Comparison of ENCODE assay signal across 8 cellular contexts in the genomic region with DNA sequence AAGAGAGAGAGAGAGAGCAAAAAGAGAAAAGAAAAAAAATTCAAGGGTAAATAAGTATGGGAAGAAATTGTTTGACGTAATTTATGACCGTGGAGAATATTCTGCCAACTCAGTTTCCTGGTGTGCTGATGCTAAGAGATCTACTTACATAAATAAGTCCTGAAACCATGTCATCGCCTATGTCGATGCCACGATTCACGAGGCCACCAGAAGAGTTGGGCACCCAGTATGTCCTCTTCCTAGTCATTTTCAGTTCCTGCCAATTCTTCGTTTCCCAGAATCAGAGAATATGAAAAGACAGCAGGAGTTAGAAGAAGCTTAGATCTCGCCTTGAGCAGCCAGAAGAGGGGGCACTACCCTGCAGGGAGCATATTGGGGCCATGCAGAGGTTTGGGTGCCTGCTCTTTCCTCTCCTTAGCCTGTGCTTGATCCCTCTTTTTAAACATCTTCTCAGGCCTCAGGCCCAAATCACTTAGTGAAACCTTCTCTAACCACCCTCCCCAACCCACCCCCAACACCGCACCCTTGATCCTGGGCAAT. TPM values are rescaled to one million over a fixed set of nuclear protein-coding genes. Genes with fewer than 3 reads are reported as not detected.
DNase-seq lines count a peak whose midpoint lies in the region; ATAC-seq and TF ChIP-seq lines count a peak whose summit lies in the region.

No MANE protein-coding gene starts in this region.

- H3K4me3 Mint-ChIP-seq in T-helper 17 cell (no peak overlapping the region), endothelial cell (ENCODE audit: unreplicated experiment) (no peak overlapping the region)

- no peaks in the 10 kb centered on the region for H3K36me3 ChIP-seq in A673 (ENCODE audit: insufficient read depth, low read length, poor library complexity, severe bottlenecking)

- CTCF ChIA-PET in A673 (lab: Charles Lee), result interaction anchor here (0.6 to 1.4 kb wide), 4 partner anchors 14 to 1137 kb away, joined by 5 to 7 read pairs (median 6); no protein-coding TSS in a partner anchor

- H3K4me1 Mint-ChIP-seq in T-helper 17 cell (peaks cover 7% of the 10 kb centered on the region), endothelial cell (ENCODE audit: unreplicated experiment) (peaks cover 3% of the 10 kb centered on the region)

- H3K27me3 Mint-ChIP-seq in T-helper 17 cell, result peaks cover 26% of the 10 kb centered on the region
- H3K27me3 Mint-ChIP-seq in endothelial cell (ENCODE audit: unreplicated experiment), result peaks cover 5% of the 10 kb centered on the region

- no peak overlapping the region for H3K4me3 ChIP-seq in A673 (ENCODE audit: low read depth, low read length, poor library complexity, severe bottlenecking)

- H3K9me3 ChIP-seq in A673 (ENCODE audit: low read depth, low read length, poor library complexity, severe bottlenecking) (no peaks in the 10 kb centered on the region), T-helper 17 cell (ENCODE audit: control insufficient read depth, low read length, poor library complexity, severe bottlenecking) (no peaks in the 10 kb centered on the region)

- H3K9me3 Mint-ChIP-seq in endothelial cell (ENCODE audit: unreplicated experiment), result no peaks in the 10 kb centered on the region

- H3K36me3 Mint-ChIP-seq in T-helper 17 cell (ENCODE audit: low read depth) (peaks cover 3% of the 10 kb centered on the region), endothelial cell (ENCODE audit: low read depth, unreplicated experiment) (no peaks in the 10 kb centered on the region)

- no peak overlapping the region for H3K27ac ChIP-seq in A673 (ENCODE audit: low read depth, low read length, poor library complexity, severe bottlenecking)

- TF ChIP-seq CTCF in A673 (conservative IDR thresholded peaks at IDR 0.05; ENCODE audit: low read depth, low read length) (peak; percentile 71), GM12874 (IDR thresholded peaks at IDR 0.05; ENCODE audit: insufficient read depth, low read depth, low read length) (peak; percentile 75), endothelial cell (IDR thresholded peaks at IDR 0.05; ENCODE audit: unreplicated experiment) (no peak)

- H3K4me1 ChIP-seq in A673 (ENCODE audit: insufficient read depth, low read length, poor library complexity, severe bottlenecking), result no peaks in the 10 kb centered on the region

- no TSS peak for BruUV-seq in A673 (replicated peaks; lab: Mats Ljungman, UMichigan)

- POLR2A ChIA-PET in A673 (lab: Charles Lee; ENCODE audit: low non-redundant PET), result interaction anchor here (0.7 kb wide), 1 partner anchor 391 kb away, joined by 12 read pairs; no protein-coding TSS in a partner anchor

- H3K27ac Mint-ChIP-seq in T-helper 17 cell (no peak overlapping the region), endothelial cell (ENCODE audit: unreplicated experiment) (no peak overlapping the region)

- DNase-seq in A673 (ENCODE audit: low spot score) (peak; percentile 59), T-helper 17 cell (no peak), endothelial cell (ENCODE audit: low spot score) (peak; percentile 57), pons (ENCODE audit: low spot score) (peak; percentile 36), mucosa of gallbladder (ENCODE audit: low spot score) (no peak), superior temporal gyrus (ENCODE audit: extremely low spot score) (no peak)

- no peaks in the 10 kb centered on the region for H3K27me3 ChIP-seq in A673 (replicated peaks; ENCODE audit: insufficient read depth, low read depth, low read length, poor library complexity)

- ATAC-seq in HG03354 (IDR thresholded peaks at IDR 0.05; ENCODE audit: poor library complexity, severe bottlenecking, unreplicated experiment) (peak; percentile 73), T-helper 17 cell (peak; percentile 46)

- intact Hi-C loops in A673 (cut with micrococcal nuclease; ENCODE audit: unreplicated experiment), result loop anchor here (2.0 to 5.0 kb wide), 2 partner anchors 311 to 391 kb away; no protein-coding TSS in a partner anchor

RNA-seq across cellular contexts. Expression of a gene that starts 12.4 kb away (rescaled TPM):
- total RNA-seq in A673 (2021) (48.8 and 49.4 TPM in 2 replicates), T-helper 17 cell (10 to 100 TPM; 67.1 to 68.2 TPM), endothelial cell (ENCODE audit: unreplicated experiment) (42.6 TPM), mucosa of gallbladder (104 TPM)

RNA-seq across cellular contexts. Expression of a gene that starts 15.6 kb away (rescaled TPM):
- total RNA-seq in A673 (2021) (0.13 TPM in 1 of 2 replicates, not detected in the other), T-helper 17 cell (not detected), endothelial cell (ENCODE audit: unreplicated experiment) (0.72 TPM), mucosa of gallbladder (0.81 TPM)

Comparison
In these comparisons a context has a peak if more than half of its experiments do, and no peak if none do; other contexts are left out.
1. DNase-seq: peak in A673 (single experiment), endothelial cell (single experiment) and pons (single experiment); none in T-helper 17 cell (0 of 3), mucosa of gallbladder (single experiment) and superior temporal gyrus (single experiment).